In the genomic region with DNA sequence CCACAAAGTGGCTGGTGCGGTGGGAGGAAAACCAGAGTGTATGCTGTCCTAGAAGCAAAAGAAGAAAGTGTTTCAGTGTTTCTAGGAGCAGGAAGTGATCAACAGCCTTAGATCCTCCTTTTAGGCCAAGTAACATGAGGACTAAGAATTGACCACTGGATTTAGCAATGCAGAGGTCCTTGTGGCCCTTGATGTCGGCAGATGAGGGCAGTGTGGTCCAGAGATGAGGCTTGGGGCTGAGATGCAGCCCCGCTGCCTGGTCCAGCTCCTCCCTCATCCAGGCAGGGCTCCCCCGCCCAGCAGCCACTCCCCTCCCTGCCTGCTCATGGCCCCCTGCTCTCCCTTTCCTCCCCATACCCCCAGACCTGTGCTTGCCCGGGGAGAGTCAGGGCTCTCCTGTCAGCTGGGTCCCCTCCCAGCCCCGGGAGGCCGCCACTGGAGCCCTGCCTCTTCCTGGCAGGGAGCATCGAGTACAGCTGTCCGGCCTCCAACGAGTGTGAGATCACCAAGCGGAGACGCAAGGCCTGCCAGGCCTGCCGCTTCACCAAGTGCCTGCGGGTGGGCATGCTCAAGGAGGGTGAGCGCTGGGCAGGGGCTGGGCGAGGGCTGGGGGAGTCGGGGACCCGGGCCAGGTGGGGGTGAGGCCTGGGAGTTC, we compare ENCODE assay signal across 12 cellular contexts. TPM values are rescaled to one million over a fixed set of nuclear protein-coding genes. Genes with fewer than 3 reads are reported as not detected.
DNase-seq lines count a peak whose midpoint lies in the region; ATAC-seq and TF ChIP-seq lines count a peak whose summit lies in the region.
"Had no signal": no experiment of that assay in that cellular context is flagged by ENCODE, and none has a peak within 500 bp of the region (broad histone marks: within the 10 kb centered on the region; RNA-seq: fewer than 3 reads in every experiment).

No MANE protein-coding gene starts in this region.

- peaks cover 33 to 60% of the 10 kb centered on the region in 2 donors for H3K36me3 Mint-ChIP-seq in CD14-positive monocyte
- H3K36me3 Mint-ChIP-seq in activated T-helper 17 cell treated with anti-CD3 and anti-CD28 coated beads, Interleukin-2, amount 50 U/mL, for 72 hours (ENCODE audit: low read depth), result peaks cover 66% of the 10 kb centered on the region
- H3K36me3 Mint-ChIP-seq in CD8-positive, alpha-beta T cell, result peaks cover 44% of the 10 kb centered on the region

- H3K9ac ChIP-seq in skeletal muscle satellite cell (ENCODE audit: low read depth, low read length), result peak overlapping the region; percentile 67

- peaks cover 0 to 45% (median 25%) of the 10 kb centered on the region in 9 donors for H3K36me3 ChIP-seq in heart left ventricle
- peaks cover 17% of the 10 kb centered on the region for H3K36me3 ChIP-seq in skeletal muscle satellite cell (ENCODE audit: insufficient read depth, low read length)
- H3K36me3 ChIP-seq in CD8-positive, alpha-beta T cell (ENCODE audit: insufficient read depth, low read length), result peaks cover 6% of the 10 kb centered on the region

- TF ChIP-seq CTCF in CD14-positive monocyte (IDR thresholded peaks at IDR 0.05) (no peak), heart left ventricle (IDR thresholded peaks at IDR 0.05) (no peak)
- TF ChIP-seq CTCF in CD8-positive, alpha-beta T cell (IDR thresholded peaks at IDR 0.05), result no peak

- POLR2A ChIA-PET in CD8-positive, alpha-beta T cell (lab: Charles Lee), result no interaction called here

- H3K9me3 Mint-ChIP-seq in CD14-positive monocyte, result no peaks in the 10 kb centered on the region
- H3K9me3 Mint-ChIP-seq in activated T-helper 17 cell treated with anti-CD3 and anti-CD28 coated beads, Interleukin-2, amount 50 U/mL, for 72 hours, result no peaks in the 10 kb centered on the region
- no peaks in the 10 kb centered on the region for H3K9me3 Mint-ChIP-seq in CD8-positive, alpha-beta T cell

- TF ChIP-seq POLR2A in heart left ventricle (IDR thresholded peaks at IDR 0.05), result no peak

- DNase-seq in CD14-positive monocyte (ENCODE audit: low spot score) (no peak), heart left ventricle (peak; percentile 58 to 81 (median 80)), left colon (no peak), left lobe of liver (ENCODE audit: low spot score) (no peak)
- no peak for DNase-seq in CD8-positive, alpha-beta T cell
- DNase-seq: activated T-cell treated with anti-CD3 and anti-CD28 coated beads, Interleukin-2, amount 50 U/mL, for 48 hours; NCI-H526; stimulated activated CD4-positive, alpha-beta T cell treated with anti-CD3 and anti-CD28 coated beads, Interleukin-4, amount 100 ng/mL, for 4 hours had no signal

- peak overlapping the region in 5 of 7 donors; percentile 14 to 80 (median 54) for H3K27ac Mint-ChIP-seq in CD14-positive monocyte
- H3K27ac Mint-ChIP-seq in activated T-helper 17 cell treated with anti-CD3 and anti-CD28 coated beads, Interleukin-2, amount 50 U/mL, for 72 hours, result peak overlapping the region; percentile 72
- no peak overlapping the region for H3K27ac Mint-ChIP-seq in CD8-positive, alpha-beta T cell

- no peak overlapping the region for H3K4me3 Mint-ChIP-seq in CD14-positive monocyte
- H3K4me3 Mint-ChIP-seq in activated T-helper 17 cell treated with anti-CD3 and anti-CD28 coated beads, Interleukin-2, amount 50 U/mL, for 72 hours, result no peak overlapping the region
- H3K4me3 Mint-ChIP-seq in CD8-positive, alpha-beta T cell, result no peak overlapping the region

- peak overlapping the region; percentile 73 for H3K4me2 ChIP-seq in skeletal muscle satellite cell (ENCODE audit: low read length)

- intact Hi-C loops in CD14-positive monocyte (cut with micrococcal nuclease) (no loop called here), heart left ventricle (cut with DNase I) (no loop called here), left colon (cut with DNase I, micrococcal nuclease) (no loop called here)
- intact Hi-C loops in CD8-positive, alpha-beta T cell (cut with DNase I, micrococcal nuclease), result loop anchor here in 1 of 2 experiments (10.0 kb wide), 1 partner anchor 411 kb away; a partner anchor contains a TSS

- CTCF ChIA-PET in CD8-positive, alpha-beta T cell (lab: Charles Lee), result interaction anchor here (0.6 to 1.8 kb wide), 2 partner anchors 12 to 1456 kb away, joined by 3 to 8 read pairs; no protein-coding TSS in a partner anchor

- H3K4me1 ChIP-seq in heart left ventricle, result peaks cover 0 to 43% (median 27%) of the 10 kb centered on the region in 12 donors
- H3K4me1 ChIP-seq in skeletal muscle satellite cell (ENCODE audit: control insufficient read depth, insufficient read depth, low read length), result peaks cover 16% of the 10 kb centered on the region
- no peaks in the 10 kb centered on the region for H3K4me1 ChIP-seq in CD8-positive, alpha-beta T cell (ENCODE audit: insufficient read depth, low read length)

- H3K27me3 ChIP-seq in heart left ventricle, result no peaks in the 10 kb centered on the region
- no peaks in the 10 kb centered on the region for H3K27me3 ChIP-seq in skeletal muscle satellite cell (ENCODE audit: control insufficient read depth, insufficient read depth, low read length)
- no peaks in the 10 kb centered on the region for H3K27me3 ChIP-seq in CD8-positive, alpha-beta T cell (ENCODE audit: insufficient read depth, low read length)

- H3K4me3 ChIP-seq in heart left ventricle (peak overlapping the region in 10 of 12 donors; percentile 5 to 53 (median 33)), skeletal muscle satellite cell (ENCODE audit: low read length) (peak overlapping the region; percentile 59)
- no peak overlapping the region for H3K4me3 ChIP-seq in CD8-positive, alpha-beta T cell (ENCODE audit: low read depth, low read length)

- H3K9me3 ChIP-seq in heart left ventricle, result no peaks in the 10 kb centered on the region
- no peaks in the 10 kb centered on the region for H3K9me3 ChIP-seq in skeletal muscle satellite cell (replicated peaks; ENCODE audit: low read length)
- no peaks in the 10 kb centered on the region for H3K9me3 ChIP-seq in CD8-positive, alpha-beta T cell (ENCODE audit: low read length)

- H3K4me1 Mint-ChIP-seq in CD14-positive monocyte, result peaks cover 27% of the 10 kb centered on the region
- peaks cover 6% of the 10 kb centered on the region for H3K4me1 Mint-ChIP-seq in activated T-helper 17 cell treated with anti-CD3 and anti-CD28 coated beads, Interleukin-2, amount 50 U/mL, for 72 hours
- peaks cover 33% of the 10 kb centered on the region for H3K4me1 Mint-ChIP-seq in CD8-positive, alpha-beta T cell (ENCODE audit: low read depth)

- H3K27ac ChIP-seq in heart left ventricle, result peak overlapping the region in 11 of 12 donors; percentile 40 to 75 (median 64)
- no peak overlapping the region for H3K27ac ChIP-seq in CD8-positive, alpha-beta T cell (ENCODE audit: low read depth, low read length)

- 55 to 63% (median 62%) methylated on average over 14 to 18 of the region's 18 CpGs for WGBS in heart left ventricle, 4 donors

- no peak for ATAC-seq in activated T-helper 17 cell treated with anti-CD3 and anti-CD28 coated beads, Interleukin-2, amount 50 U/mL, for 72 hours (replicated peaks)
- peak in 3 of 4 donors; percentile 2 to 15 (median 5) for ATAC-seq in heart left ventricle
- no peak for ATAC-seq in left colon
- ATAC-seq in left lobe of liver, result no peak
- no peak for ATAC-seq in GM21529 (IDR thresholded peaks at IDR 0.05; ENCODE audit: unreplicated experiment)
- ATAC-seq in CD8-positive, alpha-beta T cell, result no peak
- ATAC-seq: esophagus mucosa had no signal

- H3K27me3 Mint-ChIP-seq in CD14-positive monocyte (ENCODE audit: low read depth in 3 of 3), result peaks cover 0 to 1% (median 0%) of the 10 kb centered on the region in 3 donors
- H3K27me3 Mint-ChIP-seq in activated T-helper 17 cell treated with anti-CD3 and anti-CD28 coated beads, Interleukin-2, amount 50 U/mL, for 72 hours, result no peaks in the 10 kb centered on the region
- H3K27me3 Mint-ChIP-seq in CD8-positive, alpha-beta T cell (ENCODE audit: low read depth), result no peaks in the 10 kb centered on the region

RNA-seq across cellular contexts. Expression of a gene that starts 3.7 kb away (rescaled TPM):
- polyA plus RNA-seq in CD14-positive monocyte (100 to 1,000 TPM; 254 to 298 TPM), heart left ventricle (100 to 1,000 TPM; 172 to 186 TPM)
- total RNA-seq in activated T-helper 17 cell treated with anti-CD3 and anti-CD28 coated beads, Interleukin-2, amount 50 U/mL, for 72 hours, result 100 to 1,000 TPM; 157 to 218 TPM
- total RNA-seq in heart left ventricle (100 to 1,000 TPM in 4 of 9 donors, 10 to 100 TPM in 5; 80.0 to 169 (median 95.6) TPM), left colon (10 to 100 TPM; 60.6 to 67.5 TPM), left lobe of liver (59.1 TPM)
- 182 and 236 TPM in 2 replicates for total RNA-seq in skeletal muscle satellite cell (2012; rRNA removed)
- total RNA-seq in CD8-positive, alpha-beta T cell, result 10 to 100 TPM; 98.1 to 98.2 TPM

RNA-seq across cellular contexts. Expression of a gene that starts 4.3 kb away (rescaled TPM):
- 100 to 1,000 TPM; 286 to 318 TPM for polyA plus RNA-seq in CD14-positive monocyte
- 100 to 1,000 TPM; 124 to 164 TPM for total RNA-seq in activated T-helper 17 cell treated with anti-CD3 and anti-CD28 coated beads, Interleukin-2, amount 50 U/mL, for 72 hours
- 100 to 1,000 TPM; 220 to 561 (median 290) TPM for total RNA-seq in heart left ventricle
- polyA plus RNA-seq in heart left ventricle, result 100 to 1,000 TPM; 385 to 882 TPM
- 128 and 144 TPM in 2 replicates for total RNA-seq in skeletal muscle satellite cell (2012; rRNA removed)
- 100 to 1,000 TPM; 272 to 327 TPM for total RNA-seq in left colon
- total RNA-seq in left lobe of liver, result 96.4 TPM
- 10 to 100 TPM; 39.9 to 41.0 TPM for total RNA-seq in CD8-positive, alpha-beta T cell

RNA-seq across cellular contexts. Expression of a gene that starts 8.3 kb away (rescaled TPM):
- polyA plus RNA-seq in CD14-positive monocyte (10 to 100 TPM; 15.3 to 18.3 TPM), heart left ventricle (100 to 1,000 TPM; 217 to 260 TPM)
- 10 to 100 TPM; 31.2 to 55.7 TPM for total RNA-seq in activated T-helper 17 cell treated with anti-CD3 and anti-CD28 coated beads, Interleukin-2, amount 50 U/mL, for 72 hours
- total RNA-seq in heart left ventricle (100 to 1,000 TPM in 8 of 9 donors, 10 to 100 TPM in 1; 94.0 to 291 (median 145) TPM), left colon (100 to 1,000 TPM; 185 to 212 TPM), left lobe of liver (53.6 TPM)
- total RNA-seq in skeletal muscle satellite cell (2012; rRNA removed), result 35.5 and 38.0 TPM in 2 replicates
- total RNA-seq in CD8-positive, alpha-beta T cell, result 10 to 100 TPM; 13.4 to 14.6 TPM

RNA-seq across cellular contexts. Expression of a gene that starts 13.5 kb away (rescaled TPM):
- not detected for polyA plus RNA-seq in CD14-positive monocyte
- not detected for total RNA-seq in activated T-helper 17 cell treated with anti-CD3 and anti-CD28 coated beads, Interleukin-2, amount 50 U/mL, for 72 hours
- total RNA-seq in heart left ventricle, result not detected
- polyA plus RNA-seq in heart left ventricle, result not detected
- total RNA-seq in skeletal muscle satellite cell (2012; rRNA removed), result not detected in 2 replicates
- under 1 TPM; 0.43 to 0.98 TPM for total RNA-seq in left colon
- total RNA-seq in left lobe of liver, result not detected
- not detected for total RNA-seq in CD8-positive, alpha-beta T cell

RNA-seq across cellular contexts. Expression of a gene that starts 22.5 kb away (rescaled TPM):
- polyA plus RNA-seq in CD14-positive monocyte, result not detected
- not detected for total RNA-seq in activated T-helper 17 cell treated with anti-CD3 and anti-CD28 coated beads, Interleukin-2, amount 50 U/mL, for 72 hours
- total RNA-seq in heart left ventricle, result not detected
- not detected for polyA plus RNA-seq in heart left ventricle
- total RNA-seq in skeletal muscle satellite cell (2012; rRNA removed), result under 0.01 TPM in 1 of 2 replicates, not detected in the other
- not detected for total RNA-seq in left colon
- not detected for total RNA-seq in left lobe of liver
- not detected for total RNA-seq in CD8-positive, alpha-beta T cell
- total RNA-seq: esophagus mucosa had no signal

Comparison
In these comparisons a context has a peak if more than half of its experiments do, and no peak if none do; other contexts are left out.
1. DNase-seq: peak in heart left ventricle (5 of 5); none in CD14-positive monocyte (single experiment), left colon (0 of 2), left lobe of liver (single experiment) and CD8-positive, alpha-beta T cell (0 of 7).
2. ATAC-seq: peak in heart left ventricle (3 of 4); none in activated T-helper 17 cell treated with anti-CD3 and anti-CD28 coated beads, Interleukin-2, amount 50 U/mL, for 72 hours (single experiment), left colon (single experiment), left lobe of liver (single experiment), GM21529 (single experiment) and CD8-positive, alpha-beta T cell (single experiment).